ENCODE assay signal across 1 cellular context in the genomic region with DNA sequence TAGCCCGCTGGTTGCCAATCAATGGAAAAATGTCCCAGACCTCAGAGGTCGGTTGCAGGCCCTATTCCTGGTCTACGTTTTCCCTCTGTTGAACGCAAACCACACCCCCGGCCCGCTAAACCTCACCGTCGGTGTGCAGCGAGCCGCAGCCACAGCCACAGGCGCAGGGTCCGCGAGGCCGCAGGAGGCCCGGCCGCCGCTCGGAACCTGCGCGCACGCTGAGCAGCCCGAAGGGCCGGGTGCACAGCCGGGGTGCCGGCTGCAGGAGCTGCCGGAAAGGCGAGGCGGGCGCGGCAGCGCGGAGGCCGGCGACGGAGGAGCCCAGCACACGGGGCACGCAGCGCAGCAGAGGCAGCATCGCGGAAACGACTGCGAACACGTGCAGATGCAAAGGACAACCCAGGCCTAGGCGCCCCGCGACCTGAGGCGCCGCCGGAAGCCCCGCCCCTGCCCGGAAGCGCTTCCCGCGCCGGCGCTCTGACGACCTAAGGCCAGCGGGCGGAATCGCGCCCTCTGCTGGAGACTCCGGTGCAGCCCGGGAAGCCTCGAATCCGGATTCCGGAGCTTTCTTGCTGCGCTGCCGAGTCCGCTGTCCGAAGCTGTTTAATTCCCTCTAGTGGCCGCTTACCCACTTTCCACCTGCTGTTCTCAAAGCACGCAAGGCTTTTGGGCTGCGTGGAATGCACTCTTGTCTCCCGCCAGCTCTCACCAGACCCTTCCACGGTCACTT.
TF ChIP-seq lines count a peak whose summit lies in the region.

A gene with protein sequence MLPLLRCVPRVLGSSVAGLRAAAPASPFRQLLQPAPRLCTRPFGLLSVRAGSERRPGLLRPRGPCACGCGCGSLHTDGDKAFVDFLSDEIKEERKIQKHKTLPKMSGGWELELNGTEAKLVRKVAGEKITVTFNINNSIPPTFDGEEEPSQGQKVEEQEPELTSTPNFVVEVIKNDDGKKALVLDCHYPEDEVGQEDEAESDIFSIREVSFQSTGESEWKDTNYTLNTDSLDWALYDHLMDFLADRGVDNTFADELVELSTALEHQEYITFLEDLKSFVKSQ (minus strand): TSS at position 440 of the 730 bp plus-strand sequence. CDS start 82 bp downstream, at position 358.

TF ChIP-seq in GM12878, 131 proteins besides CTCF, POLR2A, EP300 and RAD21 (continued from another document and continues in another):
- TF ChIP-seq, protein P1, sequence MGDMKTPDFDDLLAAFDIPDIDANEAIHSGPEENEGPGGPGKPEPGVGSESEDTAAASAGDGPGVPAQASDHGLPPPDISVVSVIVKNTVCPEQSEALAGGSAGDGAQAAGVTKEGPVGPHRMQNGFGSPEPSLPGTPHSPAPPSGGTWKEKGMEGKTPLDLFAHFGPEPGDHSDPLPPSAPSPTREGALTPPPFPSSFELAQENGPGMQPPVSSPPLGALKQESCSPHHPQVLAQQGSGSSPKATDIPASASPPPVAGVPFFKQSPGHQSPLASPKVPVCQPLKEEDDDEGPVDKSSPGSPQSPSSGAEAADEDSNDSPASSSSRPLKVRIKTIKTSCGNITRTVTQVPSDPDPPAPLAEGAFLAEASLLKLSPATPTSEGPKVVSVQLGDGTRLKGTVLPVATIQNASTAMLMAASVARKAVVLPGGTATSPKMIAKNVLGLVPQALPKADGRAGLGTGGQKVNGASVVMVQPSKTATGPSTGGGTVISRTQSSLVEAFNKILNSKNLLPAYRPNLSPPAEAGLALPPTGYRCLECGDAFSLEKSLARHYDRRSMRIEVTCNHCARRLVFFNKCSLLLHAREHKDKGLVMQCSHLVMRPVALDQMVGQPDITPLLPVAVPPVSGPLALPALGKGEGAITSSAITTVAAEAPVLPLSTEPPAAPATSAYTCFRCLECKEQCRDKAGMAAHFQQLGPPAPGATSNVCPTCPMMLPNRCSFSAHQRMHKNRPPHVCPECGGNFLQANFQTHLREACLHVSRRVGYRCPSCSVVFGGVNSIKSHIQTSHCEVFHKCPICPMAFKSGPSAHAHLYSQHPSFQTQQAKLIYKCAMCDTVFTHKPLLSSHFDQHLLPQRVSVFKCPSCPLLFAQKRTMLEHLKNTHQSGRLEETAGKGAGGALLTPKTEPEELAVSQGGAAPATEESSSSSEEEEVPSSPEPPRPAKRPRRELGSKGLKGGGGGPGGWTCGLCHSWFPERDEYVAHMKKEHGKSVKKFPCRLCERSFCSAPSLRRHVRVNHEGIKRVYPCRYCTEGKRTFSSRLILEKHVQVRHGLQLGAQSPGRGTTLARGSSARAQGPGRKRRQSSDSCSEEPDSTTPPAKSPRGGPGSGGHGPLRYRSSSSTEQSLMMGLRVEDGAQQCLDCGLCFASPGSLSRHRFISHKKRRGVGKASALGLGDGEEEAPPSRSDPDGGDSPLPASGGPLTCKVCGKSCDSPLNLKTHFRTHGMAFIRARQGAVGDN (IDR thresholded peaks at IDR 0.05), result peak; percentile 93
- TF ChIP-seq ZSCAN29 (IDR thresholded peaks at IDR 0.05) (peak; percentile 96), NFXL1 (IDR thresholded peaks at IDR 0.05; ENCODE audit: borderline replicate concordance) (0 out of 2 replicates have a peak, but pooled peaks have one; percentile 46), DPF2 (IDR thresholded peaks at IDR 0.05) (peak; percentile 88), ZNF217 (IDR thresholded peaks at IDR 0.05) (peak; percentile 87), RELA (IDR thresholded peaks at IDR 0.05; ENCODE audit: borderline replicate concordance, partially characterized antibody) (no peak), KAT2A (conservative IDR thresholded peaks at IDR 0.05; ENCODE audit: control insufficient read depth, low read depth, low read length) (no peak), YBX1 (IDR thresholded peaks at IDR 0.05) (no peak), FOS (IDR thresholded peaks at IDR 0.05; ENCODE audit: borderline replicate concordance, extremely low read depth, insufficient read length) (no peak), BACH1 (IDR thresholded peaks at IDR 0.05; ENCODE audit: borderline replicate concordance) (peak; percentile 74; the same call in 1 of the 2 replicates), SMARCA5 (IDR thresholded peaks at IDR 0.05) (peak; percentile 82), SIN3A (IDR thresholded peaks at IDR 0.05; ENCODE audit: low read depth, low read length) (peak; percentile 83), EED (IDR thresholded peaks at IDR 0.05; ENCODE audit: low read depth) (no peak), CEBPB (IDR thresholded peaks at IDR 0.05; ENCODE audit: borderline replicate concordance in 1 of 2, low read depth in 2 of 2, low read length in 2 of 2) (no peak), YY1 (IDR thresholded peaks at IDR 0.05; ENCODE audit: low read depth, low read length) (peak; percentile 72), IKZF2 (IDR thresholded peaks at IDR 0.05) (0 out of 4 replicates have a peak, but pooled peaks have one; percentile 24 to 32), HDGF (IDR thresholded peaks at IDR 0.05) (peak; percentile 31; the same call in 1 of the 2 replicates), STAT3 (IDR thresholded peaks at IDR 0.05; ENCODE audit: low read depth, low read length) (no peak), FOXK2 (IDR thresholded peaks at IDR 0.05) (no peak), CREM (IDR thresholded peaks at IDR 0.05; ENCODE audit: low read depth) (no peak), SUZ12 (IDR thresholded peaks at IDR 0.05; ENCODE audit: unreplicated experiment) (no peak), TCF7 (IDR thresholded peaks at IDR 0.05; ENCODE audit: borderline replicate concordance) (no peak), ZNF384 (IDR thresholded peaks at IDR 0.05; ENCODE audit: borderline replicate concordance, low read depth, low read length) (0 out of 2 replicates have a peak, but pooled peaks have one; percentile 42), ZBED1 (IDR thresholded peaks at IDR 0.05; ENCODE audit: borderline replicate concordance) (no peak), LARP7 (IDR thresholded peaks at IDR 0.05) (peak; percentile 99), POLR2AphosphoS5 (IDR thresholded peaks at IDR 0.05; ENCODE audit: low read length) (peak; percentile 92)
- TF ChIP-seq, protein P2, sequence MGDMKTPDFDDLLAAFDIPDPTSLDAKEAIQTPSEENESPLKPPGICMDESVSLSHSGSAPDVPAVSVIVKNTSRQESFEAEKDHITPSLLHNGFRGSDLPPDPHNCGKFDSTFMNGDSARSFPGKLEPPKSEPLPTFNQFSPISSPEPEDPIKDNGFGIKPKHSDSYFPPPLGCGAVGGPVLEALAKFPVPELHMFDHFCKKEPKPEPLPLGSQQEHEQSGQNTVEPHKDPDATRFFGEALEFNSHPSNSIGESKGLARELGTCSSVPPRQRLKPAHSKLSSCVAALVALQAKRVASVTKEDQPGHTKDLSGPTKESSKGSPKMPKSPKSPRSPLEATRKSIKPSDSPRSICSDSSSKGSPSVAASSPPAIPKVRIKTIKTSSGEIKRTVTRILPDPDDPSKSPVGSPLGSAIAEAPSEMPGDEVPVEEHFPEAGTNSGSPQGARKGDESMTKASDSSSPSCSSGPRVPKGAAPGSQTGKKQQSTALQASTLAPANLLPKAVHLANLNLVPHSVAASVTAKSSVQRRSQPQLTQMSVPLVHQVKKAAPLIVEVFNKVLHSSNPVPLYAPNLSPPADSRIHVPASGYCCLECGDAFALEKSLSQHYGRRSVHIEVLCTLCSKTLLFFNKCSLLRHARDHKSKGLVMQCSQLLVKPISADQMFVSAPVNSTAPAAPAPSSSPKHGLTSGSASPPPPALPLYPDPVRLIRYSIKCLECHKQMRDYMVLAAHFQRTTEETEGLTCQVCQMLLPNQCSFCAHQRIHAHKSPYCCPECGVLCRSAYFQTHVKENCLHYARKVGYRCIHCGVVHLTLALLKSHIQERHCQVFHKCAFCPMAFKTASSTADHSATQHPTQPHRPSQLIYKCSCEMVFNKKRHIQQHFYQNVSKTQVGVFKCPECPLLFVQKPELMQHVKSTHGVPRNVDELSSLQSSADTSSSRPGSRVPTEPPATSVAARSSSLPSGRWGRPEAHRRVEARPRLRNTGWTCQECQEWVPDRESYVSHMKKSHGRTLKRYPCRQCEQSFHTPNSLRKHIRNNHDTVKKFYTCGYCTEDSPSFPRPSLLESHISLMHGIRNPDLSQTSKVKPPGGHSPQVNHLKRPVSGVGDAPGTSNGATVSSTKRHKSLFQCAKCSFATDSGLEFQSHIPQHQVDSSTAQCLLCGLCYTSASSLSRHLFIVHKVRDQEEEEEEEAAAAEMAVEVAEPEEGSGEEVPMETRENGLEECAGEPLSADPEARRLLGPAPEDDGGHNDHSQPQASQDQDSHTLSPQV (IDR thresholded peaks at IDR 0.05), result peak; percentile 83; the same call in 1 of the 2 replicates
- TF ChIP-seq, protein P3, sequence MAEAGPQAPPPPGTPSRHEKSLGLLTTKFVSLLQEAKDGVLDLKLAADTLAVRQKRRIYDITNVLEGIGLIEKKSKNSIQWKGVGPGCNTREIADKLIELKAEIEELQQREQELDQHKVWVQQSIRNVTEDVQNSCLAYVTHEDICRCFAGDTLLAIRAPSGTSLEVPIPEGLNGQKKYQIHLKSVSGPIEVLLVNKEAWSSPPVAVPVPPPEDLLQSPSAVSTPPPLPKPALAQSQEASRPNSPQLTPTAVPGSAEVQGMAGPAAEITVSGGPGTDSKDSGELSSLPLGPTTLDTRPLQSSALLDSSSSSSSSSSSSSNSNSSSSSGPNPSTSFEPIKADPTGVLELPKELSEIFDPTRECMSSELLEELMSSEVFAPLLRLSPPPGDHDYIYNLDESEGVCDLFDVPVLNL (IDR thresholded peaks at IDR 0.05; ENCODE audit: low read depth, low read length), result no peak
- TF ChIP-seq, protein P4, sequence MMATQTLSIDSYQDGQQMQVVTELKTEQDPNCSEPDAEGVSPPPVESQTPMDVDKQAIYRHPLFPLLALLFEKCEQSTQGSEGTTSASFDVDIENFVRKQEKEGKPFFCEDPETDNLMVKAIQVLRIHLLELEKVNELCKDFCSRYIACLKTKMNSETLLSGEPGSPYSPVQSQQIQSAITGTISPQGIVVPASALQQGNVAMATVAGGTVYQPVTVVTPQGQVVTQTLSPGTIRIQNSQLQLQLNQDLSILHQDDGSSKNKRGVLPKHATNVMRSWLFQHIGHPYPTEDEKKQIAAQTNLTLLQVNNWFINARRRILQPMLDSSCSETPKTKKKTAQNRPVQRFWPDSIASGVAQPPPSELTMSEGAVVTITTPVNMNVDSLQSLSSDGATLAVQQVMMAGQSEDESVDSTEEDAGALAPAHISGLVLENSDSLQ (IDR thresholded peaks at IDR 0.05), result 0 out of 2 replicates have a peak, but pooled peaks have one; percentile 10
- TF ChIP-seq, protein P5, sequence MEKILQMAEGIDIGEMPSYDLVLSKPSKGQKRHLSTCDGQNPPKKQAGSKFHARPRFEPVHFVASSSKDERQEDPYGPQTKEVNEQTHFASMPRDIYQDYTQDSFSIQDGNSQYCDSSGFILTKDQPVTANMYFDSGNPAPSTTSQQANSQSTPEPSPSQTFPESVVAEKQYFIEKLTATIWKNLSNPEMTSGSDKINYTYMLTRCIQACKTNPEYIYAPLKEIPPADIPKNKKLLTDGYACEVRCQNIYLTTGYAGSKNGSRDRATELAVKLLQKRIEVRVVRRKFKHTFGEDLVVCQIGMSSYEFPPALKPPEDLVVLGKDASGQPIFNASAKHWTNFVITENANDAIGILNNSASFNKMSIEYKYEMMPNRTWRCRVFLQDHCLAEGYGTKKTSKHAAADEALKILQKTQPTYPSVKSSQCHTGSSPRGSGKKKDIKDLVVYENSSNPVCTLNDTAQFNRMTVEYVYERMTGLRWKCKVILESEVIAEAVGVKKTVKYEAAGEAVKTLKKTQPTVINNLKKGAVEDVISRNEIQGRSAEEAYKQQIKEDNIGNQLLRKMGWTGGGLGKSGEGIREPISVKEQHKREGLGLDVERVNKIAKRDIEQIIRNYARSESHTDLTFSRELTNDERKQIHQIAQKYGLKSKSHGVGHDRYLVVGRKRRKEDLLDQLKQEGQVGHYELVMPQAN (conservative IDR thresholded peaks at IDR 0.05), result peak; percentile 98
- TF ChIP-seq, protein P6, sequence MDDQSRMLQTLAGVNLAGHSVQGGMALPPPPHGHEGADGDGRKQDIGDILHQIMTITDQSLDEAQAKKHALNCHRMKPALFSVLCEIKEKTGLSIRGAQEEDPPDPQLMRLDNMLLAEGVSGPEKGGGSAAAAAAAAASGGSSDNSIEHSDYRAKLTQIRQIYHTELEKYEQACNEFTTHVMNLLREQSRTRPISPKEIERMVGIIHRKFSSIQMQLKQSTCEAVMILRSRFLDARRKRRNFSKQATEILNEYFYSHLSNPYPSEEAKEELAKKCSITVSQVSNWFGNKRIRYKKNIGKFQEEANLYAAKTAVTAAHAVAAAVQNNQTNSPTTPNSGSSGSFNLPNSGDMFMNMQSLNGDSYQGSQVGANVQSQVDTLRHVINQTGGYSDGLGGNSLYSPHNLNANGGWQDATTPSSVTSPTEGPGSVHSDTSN (IDR thresholded peaks at IDR 0.05; ENCODE audit: insufficient replicate concordance, low read depth, low read length), result no peak
- TF ChIP-seq, protein P7, sequence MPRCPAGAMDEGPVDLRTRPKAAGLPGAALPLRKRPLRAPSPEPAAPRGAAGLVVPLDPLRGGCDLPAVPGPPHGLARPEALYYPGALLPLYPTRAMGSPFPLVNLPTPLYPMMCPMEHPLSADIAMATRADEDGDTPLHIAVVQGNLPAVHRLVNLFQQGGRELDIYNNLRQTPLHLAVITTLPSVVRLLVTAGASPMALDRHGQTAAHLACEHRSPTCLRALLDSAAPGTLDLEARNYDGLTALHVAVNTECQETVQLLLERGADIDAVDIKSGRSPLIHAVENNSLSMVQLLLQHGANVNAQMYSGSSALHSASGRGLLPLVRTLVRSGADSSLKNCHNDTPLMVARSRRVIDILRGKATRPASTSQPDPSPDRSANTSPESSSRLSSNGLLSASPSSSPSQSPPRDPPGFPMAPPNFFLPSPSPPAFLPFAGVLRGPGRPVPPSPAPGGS (IDR thresholded peaks at IDR 0.05; ENCODE audit: borderline replicate concordance, insufficient read depth, low read depth, low read length, poor library complexity, severe bottlenecking), result no peak
- TF ChIP-seq, protein P8, sequence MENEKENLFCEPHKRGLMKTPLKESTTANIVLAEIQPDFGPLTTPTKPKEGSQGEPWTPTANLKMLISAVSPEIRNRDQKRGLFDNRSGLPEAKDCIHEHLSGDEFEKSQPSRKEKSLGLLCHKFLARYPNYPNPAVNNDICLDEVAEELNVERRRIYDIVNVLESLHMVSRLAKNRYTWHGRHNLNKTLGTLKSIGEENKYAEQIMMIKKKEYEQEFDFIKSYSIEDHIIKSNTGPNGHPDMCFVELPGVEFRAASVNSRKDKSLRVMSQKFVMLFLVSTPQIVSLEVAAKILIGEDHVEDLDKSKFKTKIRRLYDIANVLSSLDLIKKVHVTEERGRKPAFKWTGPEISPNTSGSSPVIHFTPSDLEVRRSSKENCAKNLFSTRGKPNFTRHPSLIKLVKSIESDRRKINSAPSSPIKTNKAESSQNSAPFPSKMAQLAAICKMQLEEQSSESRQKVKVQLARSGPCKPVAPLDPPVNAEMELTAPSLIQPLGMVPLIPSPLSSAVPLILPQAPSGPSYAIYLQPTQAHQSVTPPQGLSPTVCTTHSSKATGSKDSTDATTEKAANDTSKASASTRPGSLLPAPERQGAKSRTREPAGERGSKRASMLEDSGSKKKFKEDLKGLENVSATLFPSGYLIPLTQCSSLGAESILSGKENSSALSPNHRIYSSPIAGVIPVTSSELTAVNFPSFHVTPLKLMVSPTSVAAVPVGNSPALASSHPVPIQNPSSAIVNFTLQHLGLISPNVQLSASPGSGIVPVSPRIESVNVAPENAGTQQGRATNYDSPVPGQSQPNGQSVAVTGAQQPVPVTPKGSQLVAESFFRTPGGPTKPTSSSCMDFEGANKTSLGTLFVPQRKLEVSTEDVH (IDR thresholded peaks at IDR 0.05; ENCODE audit: low read depth, partially characterized antibody), result peak; percentile 31
